Comparison of ENCODE assay signal across 1 cellular context in the genomic region with DNA sequence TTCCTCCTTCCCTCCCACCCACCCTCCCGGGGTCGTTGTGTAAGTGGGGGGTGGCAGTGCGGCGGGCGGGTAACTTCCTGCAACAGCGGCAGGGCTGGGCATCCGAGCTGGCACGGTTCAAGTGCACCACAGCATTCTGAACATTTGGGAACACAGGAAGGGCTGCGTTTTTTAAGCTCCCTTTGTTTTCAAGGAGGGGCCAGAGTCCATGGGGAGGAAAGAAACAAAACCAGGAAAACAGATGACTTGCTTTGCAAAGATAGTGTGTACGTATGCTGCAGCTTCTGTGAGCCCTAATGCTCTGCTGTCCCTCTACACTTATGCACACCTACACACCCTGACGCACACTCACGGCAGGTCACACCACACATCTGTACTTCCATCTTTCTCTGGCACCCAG.
TF ChIP-seq lines count a peak whose summit lies in the region.

No MANE protein-coding gene starts in this region.

TF ChIP-seq in HepG2, 621 proteins besides CTCF, POLR2A, EP300 and RAD21 (continued from another document):
- peak; percentile 57; the same call in 1 of the 2 replicates for TF ChIP-seq ZBTB38 (CRISPR knock-in tag; IDR thresholded peaks at IDR 0.05)
- no peak for TF ChIP-seq MIER3 (CRISPR knock-in tag; IDR thresholded peaks at IDR 0.05; ENCODE audit: borderline replicate concordance)
- TF ChIP-seq, protein P1, sequence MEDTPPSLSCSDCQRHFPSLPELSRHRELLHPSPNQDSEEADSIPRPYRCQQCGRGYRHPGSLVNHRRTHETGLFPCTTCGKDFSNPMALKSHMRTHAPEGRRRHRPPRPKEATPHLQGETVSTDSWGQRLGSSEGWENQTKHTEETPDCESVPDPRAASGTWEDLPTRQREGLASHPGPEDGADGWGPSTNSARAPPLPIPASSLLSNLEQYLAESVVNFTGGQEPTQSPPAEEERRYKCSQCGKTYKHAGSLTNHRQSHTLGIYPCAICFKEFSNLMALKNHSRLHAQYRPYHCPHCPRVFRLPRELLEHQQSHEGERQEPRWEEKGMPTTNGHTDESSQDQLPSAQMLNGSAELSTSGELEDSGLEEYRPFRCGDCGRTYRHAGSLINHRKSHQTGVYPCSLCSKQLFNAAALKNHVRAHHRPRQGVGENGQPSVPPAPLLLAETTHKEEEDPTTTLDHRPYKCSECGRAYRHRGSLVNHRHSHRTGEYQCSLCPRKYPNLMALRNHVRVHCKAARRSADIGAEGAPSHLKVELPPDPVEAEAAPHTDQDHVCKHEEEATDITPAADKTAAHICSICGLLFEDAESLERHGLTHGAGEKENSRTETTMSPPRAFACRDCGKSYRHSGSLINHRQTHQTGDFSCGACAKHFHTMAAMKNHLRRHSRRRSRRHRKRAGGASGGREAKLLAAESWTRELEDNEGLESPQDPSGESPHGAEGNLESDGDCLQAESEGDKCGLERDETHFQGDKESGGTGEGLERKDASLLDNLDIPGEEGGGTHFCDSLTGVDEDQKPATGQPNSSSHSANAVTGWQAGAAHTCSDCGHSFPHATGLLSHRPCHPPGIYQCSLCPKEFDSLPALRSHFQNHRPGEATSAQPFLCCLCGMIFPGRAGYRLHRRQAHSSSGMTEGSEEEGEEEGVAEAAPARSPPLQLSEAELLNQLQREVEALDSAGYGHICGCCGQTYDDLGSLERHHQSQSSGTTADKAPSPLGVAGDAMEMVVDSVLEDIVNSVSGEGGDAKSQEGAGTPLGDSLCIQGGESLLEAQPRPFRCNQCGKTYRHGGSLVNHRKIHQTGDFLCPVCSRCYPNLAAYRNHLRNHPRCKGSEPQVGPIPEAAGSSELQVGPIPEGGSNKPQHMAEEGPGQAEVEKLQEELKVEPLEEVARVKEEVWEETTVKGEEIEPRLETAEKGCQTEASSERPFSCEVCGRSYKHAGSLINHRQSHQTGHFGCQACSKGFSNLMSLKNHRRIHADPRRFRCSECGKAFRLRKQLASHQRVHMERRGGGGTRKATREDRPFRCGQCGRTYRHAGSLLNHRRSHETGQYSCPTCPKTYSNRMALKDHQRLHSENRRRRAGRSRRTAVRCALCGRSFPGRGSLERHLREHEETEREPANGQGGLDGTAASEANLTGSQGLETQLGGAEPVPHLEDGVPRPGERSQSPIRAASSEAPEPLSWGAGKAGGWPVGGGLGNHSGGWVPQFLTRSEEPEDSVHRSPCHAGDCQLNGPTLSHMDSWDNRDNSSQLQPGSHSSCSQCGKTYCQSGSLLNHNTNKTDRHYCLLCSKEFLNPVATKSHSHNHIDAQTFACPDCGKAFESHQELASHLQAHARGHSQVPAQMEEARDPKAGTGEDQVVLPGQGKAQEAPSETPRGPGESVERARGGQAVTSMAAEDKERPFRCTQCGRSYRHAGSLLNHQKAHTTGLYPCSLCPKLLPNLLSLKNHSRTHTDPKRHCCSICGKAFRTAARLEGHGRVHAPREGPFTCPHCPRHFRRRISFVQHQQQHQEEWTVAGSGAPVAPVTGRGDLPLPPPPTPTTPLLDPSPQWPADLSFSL (CRISPR knock-in tag; IDR thresholded peaks at IDR 0.05), result peak; percentile 66; the same call in 1 of the 2 replicates
- peak; percentile 41; the same call in 1 of the 2 replicates for TF ChIP-seq SOX5 (CRISPR knock-in tag; IDR thresholded peaks at IDR 0.05; ENCODE audit: borderline replicate concordance)
- TF ChIP-seq ZNF354B (CRISPR knock-in tag; IDR thresholded peaks at IDR 0.05), result no peak
- TF ChIP-seq, protein P2, sequence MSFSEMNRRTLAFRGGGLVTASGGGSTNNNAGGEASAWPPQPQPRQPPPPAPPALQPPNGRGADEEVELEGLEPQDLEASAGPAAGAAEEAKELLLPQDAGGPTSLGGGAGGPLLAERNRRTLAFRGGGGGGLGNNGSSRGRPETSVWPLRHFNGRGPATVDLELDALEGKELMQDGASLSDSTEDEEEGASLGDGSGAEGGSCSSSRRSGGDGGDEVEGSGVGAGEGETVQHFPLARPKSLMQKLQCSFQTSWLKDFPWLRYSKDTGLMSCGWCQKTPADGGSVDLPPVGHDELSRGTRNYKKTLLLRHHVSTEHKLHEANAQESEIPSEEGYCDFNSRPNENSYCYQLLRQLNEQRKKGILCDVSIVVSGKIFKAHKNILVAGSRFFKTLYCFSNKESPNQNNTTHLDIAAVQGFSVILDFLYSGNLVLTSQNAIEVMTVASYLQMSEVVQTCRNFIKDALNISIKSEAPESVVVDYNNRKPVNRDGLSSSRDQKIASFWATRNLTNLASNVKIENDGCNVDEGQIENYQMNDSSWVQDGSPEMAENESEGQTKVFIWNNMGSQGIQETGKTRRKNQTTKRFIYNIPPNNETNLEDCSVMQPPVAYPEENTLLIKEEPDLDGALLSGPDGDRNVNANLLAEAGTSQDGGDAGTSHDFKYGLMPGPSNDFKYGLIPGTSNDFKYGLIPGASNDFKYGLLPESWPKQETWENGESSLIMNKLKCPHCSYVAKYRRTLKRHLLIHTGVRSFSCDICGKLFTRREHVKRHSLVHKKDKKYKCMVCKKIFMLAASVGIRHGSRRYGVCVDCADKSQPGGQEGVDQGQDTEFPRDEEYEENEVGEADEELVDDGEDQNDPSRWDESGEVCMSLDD (CRISPR knock-in tag; IDR thresholded peaks at IDR 0.05; ENCODE audit: borderline replicate concordance), result no peak
- TF ChIP-seq, protein P3, sequence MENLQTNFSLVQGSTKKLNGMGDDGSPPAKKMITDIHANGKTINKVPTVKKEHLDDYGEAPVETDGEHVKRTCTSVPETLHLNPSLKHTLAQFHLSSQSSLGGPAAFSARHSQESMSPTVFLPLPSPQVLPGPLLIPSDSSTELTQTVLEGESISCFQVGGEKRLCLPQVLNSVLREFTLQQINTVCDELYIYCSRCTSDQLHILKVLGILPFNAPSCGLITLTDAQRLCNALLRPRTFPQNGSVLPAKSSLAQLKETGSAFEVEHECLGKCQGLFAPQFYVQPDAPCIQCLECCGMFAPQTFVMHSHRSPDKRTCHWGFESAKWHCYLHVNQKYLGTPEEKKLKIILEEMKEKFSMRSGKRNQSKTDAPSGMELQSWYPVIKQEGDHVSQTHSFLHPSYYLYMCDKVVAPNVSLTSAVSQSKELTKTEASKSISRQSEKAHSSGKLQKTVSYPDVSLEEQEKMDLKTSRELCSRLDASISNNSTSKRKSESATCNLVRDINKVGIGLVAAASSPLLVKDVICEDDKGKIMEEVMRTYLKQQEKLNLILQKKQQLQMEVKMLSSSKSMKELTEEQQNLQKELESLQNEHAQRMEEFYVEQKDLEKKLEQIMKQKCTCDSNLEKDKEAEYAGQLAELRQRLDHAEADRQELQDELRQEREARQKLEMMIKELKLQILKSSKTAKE (CRISPR knock-in tag; IDR thresholded peaks at IDR 0.05; ENCODE audit: borderline replicate concordance), result no peak
- no peak for TF ChIP-seq TBX2 (CRISPR knock-in tag; IDR thresholded peaks at IDR 0.05; ENCODE audit: borderline replicate concordance)
- TF ChIP-seq ZNF460 (CRISPR knock-in tag; IDR thresholded peaks at IDR 0.05; ENCODE audit: borderline replicate concordance), result no peak
- TF ChIP-seq, protein P4, sequence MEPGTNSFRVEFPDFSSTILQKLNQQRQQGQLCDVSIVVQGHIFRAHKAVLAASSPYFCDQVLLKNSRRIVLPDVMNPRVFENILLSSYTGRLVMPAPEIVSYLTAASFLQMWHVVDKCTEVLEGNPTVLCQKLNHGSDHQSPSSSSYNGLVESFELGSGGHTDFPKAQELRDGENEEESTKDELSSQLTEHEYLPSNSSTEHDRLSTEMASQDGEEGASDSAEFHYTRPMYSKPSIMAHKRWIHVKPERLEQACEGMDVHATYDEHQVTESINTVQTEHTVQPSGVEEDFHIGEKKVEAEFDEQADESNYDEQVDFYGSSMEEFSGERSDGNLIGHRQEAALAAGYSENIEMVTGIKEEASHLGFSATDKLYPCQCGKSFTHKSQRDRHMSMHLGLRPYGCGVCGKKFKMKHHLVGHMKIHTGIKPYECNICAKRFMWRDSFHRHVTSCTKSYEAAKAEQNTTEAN (CRISPR knock-in tag; conservative IDR thresholded peaks at IDR 0.05), result peak; percentile 79; the same call in 1 of the 2 replicates
- TF ChIP-seq FOXO1 (CRISPR knock-in tag; IDR thresholded peaks at IDR 0.05), result peak; percentile 57; the same call in 1 of the 2 replicates
- TF ChIP-seq ZNF251 (CRISPR knock-in tag; IDR thresholded peaks at IDR 0.05), result no peak
- TF ChIP-seq ZBTB20 (CRISPR knock-in tag; IDR thresholded peaks at IDR 0.05; ENCODE audit: borderline replicate concordance, low read depth), result no peak
- no peak for TF ChIP-seq SOX13 (IDR thresholded peaks at IDR 0.05)
- peak in 1 of 2 experiments; percentile 60; a peak in 1 of 4 replicates for TF ChIP-seq SOX13 (CRISPR knock-in tag; conservative IDR thresholded peaks at IDR 0.05 in 1 of 2, IDR thresholded peaks at IDR 0.05 in 1 of 2)
- TF ChIP-seq ELF3 (CRISPR knock-in tag; IDR thresholded peaks at IDR 0.05), result peak; percentile 45; the same call in 1 of the 2 replicates
- TF ChIP-seq, protein P5, sequence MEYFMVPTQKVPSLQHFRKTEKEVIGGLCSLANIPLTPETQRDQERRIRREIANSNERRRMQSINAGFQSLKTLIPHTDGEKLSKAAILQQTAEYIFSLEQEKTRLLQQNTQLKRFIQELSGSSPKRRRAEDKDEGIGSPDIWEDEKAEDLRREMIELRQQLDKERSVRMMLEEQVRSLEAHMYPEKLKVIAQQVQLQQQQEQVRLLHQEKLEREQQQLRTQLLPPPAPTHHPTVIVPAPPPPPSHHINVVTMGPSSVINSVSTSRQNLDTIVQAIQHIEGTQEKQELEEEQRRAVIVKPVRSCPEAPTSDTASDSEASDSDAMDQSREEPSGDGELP (IDR thresholded peaks at IDR 0.05; ENCODE audit: borderline replicate concordance, low read depth), result peak; percentile 21; the same call in 1 of the 2 replicates
- no peak for TF ChIP-seq GLI4 (CRISPR knock-in tag; IDR thresholded peaks at IDR 0.05; ENCODE audit: borderline replicate concordance)
- no peak for TF ChIP-seq MEF2D (CRISPR knock-in tag; IDR thresholded peaks at IDR 0.05)
- TF ChIP-seq, protein P6, sequence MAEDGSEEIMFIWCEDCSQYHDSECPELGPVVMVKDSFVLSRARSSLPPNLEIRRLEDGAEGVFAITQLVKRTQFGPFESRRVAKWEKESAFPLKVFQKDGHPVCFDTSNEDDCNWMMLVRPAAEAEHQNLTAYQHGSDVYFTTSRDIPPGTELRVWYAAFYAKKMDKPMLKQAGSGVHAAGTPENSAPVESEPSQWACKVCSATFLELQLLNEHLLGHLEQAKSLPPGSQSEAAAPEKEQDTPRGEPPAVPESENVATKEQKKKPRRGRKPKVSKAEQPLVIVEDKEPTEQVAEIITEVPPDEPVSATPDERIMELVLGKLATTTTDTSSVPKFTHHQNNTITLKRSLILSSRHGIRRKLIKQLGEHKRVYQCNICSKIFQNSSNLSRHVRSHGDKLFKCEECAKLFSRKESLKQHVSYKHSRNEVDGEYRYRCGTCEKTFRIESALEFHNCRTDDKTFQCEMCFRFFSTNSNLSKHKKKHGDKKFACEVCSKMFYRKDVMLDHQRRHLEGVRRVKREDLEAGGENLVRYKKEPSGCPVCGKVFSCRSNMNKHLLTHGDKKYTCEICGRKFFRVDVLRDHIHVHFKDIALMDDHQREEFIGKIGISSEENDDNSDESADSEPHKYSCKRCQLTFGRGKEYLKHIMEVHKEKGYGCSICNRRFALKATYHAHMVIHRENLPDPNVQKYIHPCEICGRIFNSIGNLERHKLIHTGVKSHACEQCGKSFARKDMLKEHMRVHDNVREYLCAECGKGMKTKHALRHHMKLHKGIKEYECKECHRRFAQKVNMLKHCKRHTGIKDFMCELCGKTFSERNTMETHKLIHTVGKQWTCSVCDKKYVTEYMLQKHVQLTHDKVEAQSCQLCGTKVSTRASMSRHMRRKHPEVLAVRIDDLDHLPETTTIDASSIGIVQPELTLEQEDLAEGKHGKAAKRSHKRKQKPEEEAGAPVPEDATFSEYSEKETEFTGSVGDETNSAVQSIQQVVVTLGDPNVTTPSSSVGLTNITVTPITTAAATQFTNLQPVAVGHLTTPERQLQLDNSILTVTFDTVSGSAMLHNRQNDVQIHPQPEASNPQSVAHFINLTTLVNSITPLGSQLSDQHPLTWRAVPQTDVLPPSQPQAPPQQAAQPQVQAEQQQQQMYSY (CRISPR knock-in tag; IDR thresholded peaks at IDR 0.05), result peak; percentile 87
- no peak for TF ChIP-seq LCORL (IDR thresholded peaks at IDR 0.05)
- peak; percentile 45; the same call in 1 of the 2 replicates for TF ChIP-seq LCORL (CRISPR knock-in tag; IDR thresholded peaks at IDR 0.05)
- TF ChIP-seq, protein P7, sequence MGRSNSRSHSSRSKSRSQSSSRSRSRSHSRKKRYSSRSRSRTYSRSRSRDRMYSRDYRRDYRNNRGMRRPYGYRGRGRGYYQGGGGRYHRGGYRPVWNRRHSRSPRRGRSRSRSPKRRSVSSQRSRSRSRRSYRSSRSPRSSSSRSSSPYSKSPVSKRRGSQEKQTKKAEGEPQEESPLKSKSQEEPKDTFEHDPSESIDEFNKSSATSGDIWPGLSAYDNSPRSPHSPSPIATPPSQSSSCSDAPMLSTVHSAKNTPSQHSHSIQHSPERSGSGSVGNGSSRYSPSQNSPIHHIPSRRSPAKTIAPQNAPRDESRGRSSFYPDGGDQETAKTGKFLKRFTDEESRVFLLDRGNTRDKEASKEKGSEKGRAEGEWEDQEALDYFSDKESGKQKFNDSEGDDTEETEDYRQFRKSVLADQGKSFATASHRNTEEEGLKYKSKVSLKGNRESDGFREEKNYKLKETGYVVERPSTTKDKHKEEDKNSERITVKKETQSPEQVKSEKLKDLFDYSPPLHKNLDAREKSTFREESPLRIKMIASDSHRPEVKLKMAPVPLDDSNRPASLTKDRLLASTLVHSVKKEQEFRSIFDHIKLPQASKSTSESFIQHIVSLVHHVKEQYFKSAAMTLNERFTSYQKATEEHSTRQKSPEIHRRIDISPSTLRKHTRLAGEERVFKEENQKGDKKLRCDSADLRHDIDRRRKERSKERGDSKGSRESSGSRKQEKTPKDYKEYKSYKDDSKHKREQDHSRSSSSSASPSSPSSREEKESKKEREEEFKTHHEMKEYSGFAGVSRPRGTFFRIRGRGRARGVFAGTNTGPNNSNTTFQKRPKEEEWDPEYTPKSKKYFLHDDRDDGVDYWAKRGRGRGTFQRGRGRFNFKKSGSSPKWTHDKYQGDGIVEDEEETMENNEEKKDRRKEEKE (IDR thresholded peaks at IDR 0.05), result no peak
